Comparison of ENCODE assay signal across 1 cellular context in genomic region chr7:70406419-70407189, GRCh38.
TF ChIP-seq lines count a peak whose summit lies in the region.

No MANE protein-coding gene starts in this region.

TF ChIP-seq in neural cell, 6 proteins besides CTCF, POLR2A, EP300 and RAD21 (continued from another document):
- TF ChIP-seq REST (IDR thresholded peaks at IDR 0.05; ENCODE audit: borderline replicate concordance) (no peak), SMC3 (conservative IDR thresholded peaks at IDR 0.05; ENCODE audit: poor library complexity) (no peak)
TF ChIP-seq in neural cell: peak in this region for 0.
